In the genomic region with DNA sequence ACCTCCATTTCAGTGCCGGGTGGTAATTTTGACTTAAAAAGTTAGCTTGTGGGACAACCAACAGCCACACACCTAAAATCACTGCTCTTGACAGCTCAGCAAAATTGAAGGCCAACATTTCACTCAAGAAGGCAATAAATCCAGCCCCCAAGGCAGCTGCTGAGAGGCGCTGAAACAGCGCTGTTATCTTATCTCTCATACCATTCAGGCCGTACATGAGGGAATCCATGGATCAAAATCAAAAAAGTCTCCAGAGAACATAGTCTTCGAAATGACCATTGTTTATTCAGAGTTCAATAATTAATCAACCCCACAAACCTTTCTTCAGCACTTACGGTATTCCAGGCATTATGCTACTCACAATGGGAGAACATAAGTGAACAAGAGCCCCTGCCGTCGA, we compare ENCODE assay signal across 18 cellular contexts.
"Had no signal": no experiment of that assay in that cellular context is flagged by ENCODE, and none has a peak within 500 bp of the region (broad histone marks: within the 10 kb centered on the region; RNA-seq: fewer than 3 reads in every experiment).

No MANE protein-coding gene starts in this region.

- H2AFZ ChIP-seq: parathyroid adenoma had no signal

- DNase-seq: activated CD4-positive, alpha-beta T cell treated with anti-CD3 and anti-CD28 coated beads for 48 hours; activated CD4-positive, CD25-positive, alpha-beta regulatory T cell; activated CD8-positive, alpha-beta T cell treated with anti-CD3 and anti-CD28 coated beads for 36 hours; activated naive CD4-positive, alpha-beta T cell treated with Interleukin-2 at 50 U/mL for 16 hours; activated naive CD8-positive, alpha-beta T cell treated with anti-CD3 and anti-CD28 coated beads, Interleukin-2, amount 10 ng/mL, durations not matched to agents 7 days and 5 days; activated T-cell treated with anti-CD3 and anti-CD28 coated beads, Interleukin-2, amount 50 U/mL, for 24 hours; anterior cingulate cortex; colonic mucosa; lower lobe of right lung; stimulated activated CD4-positive, alpha-beta T cell treated with anti-CD3 and anti-CD28 coated beads, Interleukin-12 subunit alpha, Interleukin-12 subunit beta, amount 100 ng/mL, for 4 hours; stimulated activated CD4-positive, alpha-beta T cell treated with anti-CD3 and anti-CD28 coated beads, Interleukin-1b, Interleukin-23, amount 100 ng/mL, for 48 hours; stimulated activated CD8-positive, alpha-beta memory T cell treated with anti-CD3 and anti-CD28 coated beads, Interleukin-4, amount 100 ng/mL, for 48 hours; stimulated activated naive CD4-positive, alpha-beta T cell; thyroid gland had no signal

- H3K27ac ChIP-seq: colonic mucosa, lower lobe of right lung, parathyroid adenoma, thyroid gland had no signal

- H3K9me3 Mint-ChIP-seq: activated CD8-positive, alpha-beta T cell treated with anti-CD3 and anti-CD28 coated beads for 36 hours; activated naive CD8-positive, alpha-beta T cell treated with anti-CD3 and anti-CD28 coated beads, Interleukin-2, amount 10 ng/mL, durations not matched to agents 7 days and 5 days; activated T-cell treated with anti-CD3 and anti-CD28 coated beads, Interleukin-2, amount 50 U/mL, for 24 hours; activated T-helper 2 cell treated with anti-CD3 and anti-CD28 coated beads, Interferon-gamma antibody, Interleukin-2, Interleukin-4, amounts not matched to agents 10 μg/mL and 5 μg/mL and 100 μg/mL, durations not matched to agents 14 hours and 24 hours and 36 hours; central memory CD8-positive, alpha-beta T cell; natural killer cell treated with Interleukin-12 subunit alpha and Interleukin-12 subunit beta and Interleukin-15 and Interleukin-18, amount 100 ng/mL, for 72 hours had no signal

- H3K4me1 Mint-ChIP-seq: activated naive CD8-positive, alpha-beta T cell treated with anti-CD3 and anti-CD28 coated beads, Interleukin-2, amount 10 ng/mL, durations not matched to agents 7 days and 5 days; central memory CD8-positive, alpha-beta T cell had no signal

- H3K4me3 ChIP-seq: colonic mucosa, lower lobe of right lung, thyroid gland had no signal

- H3K27ac Mint-ChIP-seq: activated CD8-positive, alpha-beta T cell treated with anti-CD3 and anti-CD28 coated beads for 36 hours; activated naive CD8-positive, alpha-beta T cell treated with anti-CD3 and anti-CD28 coated beads, Interleukin-2, amount 10 ng/mL, durations not matched to agents 7 days and 5 days; activated T-cell treated with anti-CD3 and anti-CD28 coated beads, Interleukin-2, amount 50 U/mL, for 24 hours; activated T-helper 2 cell treated with anti-CD3 and anti-CD28 coated beads, Interferon-gamma antibody, Interleukin-2, Interleukin-4, amounts not matched to agents 10 μg/mL and 5 μg/mL and 100 μg/mL, durations not matched to agents 14 hours and 24 hours and 36 hours; natural killer cell treated with Interleukin-12 subunit alpha and Interleukin-12 subunit beta and Interleukin-15 and Interleukin-18, amount 100 ng/mL, for 72 hours had no signal

- H3K9me3 ChIP-seq: colonic mucosa, lower lobe of right lung, thyroid gland had no signal

- H3K4me3 Mint-ChIP-seq: activated CD8-positive, alpha-beta T cell treated with anti-CD3 and anti-CD28 coated beads for 36 hours; activated naive CD8-positive, alpha-beta T cell treated with anti-CD3 and anti-CD28 coated beads, Interleukin-2, amount 10 ng/mL, durations not matched to agents 7 days and 5 days; activated T-cell treated with anti-CD3 and anti-CD28 coated beads, Interleukin-2, amount 50 U/mL, for 24 hours; central memory CD8-positive, alpha-beta T cell; natural killer cell treated with Interleukin-12 subunit alpha and Interleukin-12 subunit beta and Interleukin-15 and Interleukin-18, amount 100 ng/mL, for 72 hours had no signal

- H3K9ac ChIP-seq: parathyroid adenoma had no signal

- H3K27me3 ChIP-seq: colonic mucosa, thyroid gland had no signal

- H3K36me3 ChIP-seq: colonic mucosa, lower lobe of right lung, thyroid gland had no signal

- ATAC-seq: activated CD8-positive, alpha-beta T cell treated with anti-CD3 and anti-CD28 coated beads for 36 hours; lower lobe of right lung; natural killer cell treated with Interleukin-12 subunit alpha and Interleukin-12 subunit beta and Interleukin-15 and Interleukin-18, amount 100 ng/mL, for 72 hours had no signal

- H3K36me3 Mint-ChIP-seq: activated naive CD8-positive, alpha-beta T cell treated with anti-CD3 and anti-CD28 coated beads, Interleukin-2, amount 10 ng/mL, durations not matched to agents 7 days and 5 days; natural killer cell treated with Interleukin-12 subunit alpha and Interleukin-12 subunit beta and Interleukin-15 and Interleukin-18, amount 100 ng/mL, for 72 hours had no signal

- H3K27me3 Mint-ChIP-seq: activated CD8-positive, alpha-beta T cell treated with anti-CD3 and anti-CD28 coated beads for 36 hours; activated naive CD8-positive, alpha-beta T cell treated with anti-CD3 and anti-CD28 coated beads, Interleukin-2, amount 10 ng/mL, durations not matched to agents 7 days and 5 days; activated T-cell treated with anti-CD3 and anti-CD28 coated beads, Interleukin-2, amount 50 U/mL, for 24 hours had no signal

- H3K4me1 ChIP-seq: colonic mucosa, lower lobe of right lung, parathyroid adenoma, thyroid gland had no signal
